10 cellular contexts compared by ENCODE assay signal in the genomic region with DNA sequence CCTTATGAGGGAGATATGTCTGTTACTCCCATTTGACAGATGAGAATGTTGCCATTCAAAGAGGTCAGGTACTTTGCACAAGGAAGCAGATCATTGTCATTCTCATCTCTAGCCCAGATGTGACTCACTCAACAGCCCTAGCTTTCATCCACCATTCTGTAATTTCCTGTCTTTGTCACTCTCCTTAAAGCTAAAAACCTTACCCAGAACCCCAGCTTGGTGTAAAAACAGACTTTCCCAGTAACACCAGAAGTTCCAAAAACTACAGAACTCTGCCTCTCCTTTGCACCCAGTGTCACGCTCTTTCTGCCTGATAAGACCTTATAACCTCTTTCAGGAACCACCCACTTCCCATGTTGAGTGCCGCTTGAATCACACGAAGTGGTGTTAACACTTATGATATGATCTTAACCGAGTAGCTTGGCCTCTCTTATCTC.
DNase-seq lines count a peak whose midpoint lies in the region; ATAC-seq and TF ChIP-seq lines count a peak whose summit lies in the region.
"Had no signal": no experiment of that assay in that cellular context is flagged by ENCODE, and none has a peak within 500 bp of the region (broad histone marks: within the 10 kb centered on the region; RNA-seq: fewer than 3 reads in every experiment).

No MANE protein-coding gene starts in this region.

- peak overlapping the region; percentile 39 for H3K4me2 ChIP-seq in Loucy (ENCODE audit: low read depth, low read length, poor library complexity, severe bottlenecking)

- peak overlapping the region; percentile 85; the same call in 1 of the 2 replicates for H2AFZ ChIP-seq in Loucy (ENCODE audit: low read length)

- no peak overlapping the region for H3K27ac ChIP-seq in thyroid gland

- H3K9me2 ChIP-seq in Loucy (replicated peaks; ENCODE audit: low read depth, low read length): no peaks in the 10 kb centered on the region

- H3K4me3 ChIP-seq in Loucy (ENCODE audit: low read length, poor library complexity, severe bottlenecking) (peak overlapping the region; percentile 36), thyroid gland (replicated peaks in 1 of 3) (no peak overlapping the region)
- H3K4me3 ChIP-seq: spleen had no signal

- WGBS in thyroid gland, 2 donors: 66 to 69% methylated on average over 4 of the region's 4 CpGs

- peak overlapping the region; percentile 93 for H3K27ac Mint-ChIP-seq in activated CD8-positive, alpha-beta memory T cell treated with anti-CD3 and anti-CD28 coated beads, Interleukin-2, amount 10 ng/mL, durations not matched to agents 7 days and 5 days
- peak overlapping the region; percentile 78 to 92 (median 90) for H3K27ac Mint-ChIP-seq in immature natural killer cell

- H3K9me3 Mint-ChIP-seq in activated CD8-positive, alpha-beta memory T cell treated with anti-CD3 and anti-CD28 coated beads, Interleukin-2, amount 10 ng/mL, durations not matched to agents 7 days and 5 days (ENCODE audit: low read depth): peaks cover 18% of the 10 kb centered on the region
- peaks cover 0 to 2% (median 0%) of the 10 kb centered on the region in 6 donors for H3K9me3 Mint-ChIP-seq in immature natural killer cell

- H3K79me2 ChIP-seq in Loucy (ENCODE audit: insufficient read depth, low read length): no peaks in the 10 kb centered on the region

- no peak for TF ChIP-seq POLR2A in thyroid gland (IDR thresholded peaks at IDR 0.05)

- no peaks in the 10 kb centered on the region for H3K27me3 Mint-ChIP-seq in activated CD8-positive, alpha-beta memory T cell treated with anti-CD3 and anti-CD28 coated beads, Interleukin-2, amount 10 ng/mL, durations not matched to agents 7 days and 5 days
- H3K27me3 Mint-ChIP-seq in immature natural killer cell (ENCODE audit: low read depth in 3 of 3): peaks cover 0 to 6% (median 1%) of the 10 kb centered on the region in 3 donors

- H3F3A ChIP-seq in Loucy (ENCODE audit: low read depth): peaks cover 8% of the 10 kb centered on the region

- intact Hi-C loops in thyroid gland (cut with DNase I): no loop called here

- no peaks in the 10 kb centered on the region for H4K20me1 ChIP-seq in Loucy (ENCODE audit: insufficient read depth, low read length, poor library complexity, severe bottlenecking)

- CTCF ChIA-PET in activated CD8-positive, alpha-beta memory T cell treated with anti-CD3 and anti-CD28 coated beads, Interleukin-2, amount 10 ng/mL, durations not matched to agents 7 days and 5 days (lab: Charles Lee): interaction anchor here (0.8 to 3.5 kb wide), 9 partner anchors 8 to 85 kb away, joined by 3 to 18 read pairs (median 3); no protein-coding TSS in a partner anchor

- no peak for TF ChIP-seq CTCF in Loucy (conservative IDR thresholded peaks at IDR 0.05; ENCODE audit: low read length)
- TF ChIP-seq CTCF in thyroid gland (IDR thresholded peaks at IDR 0.05): no peak

- peaks cover 64% of the 10 kb centered on the region for H3K4me1 Mint-ChIP-seq in activated CD8-positive, alpha-beta memory T cell treated with anti-CD3 and anti-CD28 coated beads, Interleukin-2, amount 10 ng/mL, durations not matched to agents 7 days and 5 days
- peaks cover 55 to 72% of the 10 kb centered on the region in 2 donors for H3K4me1 Mint-ChIP-seq in immature natural killer cell

- no peaks in the 10 kb centered on the region for H3K27me3 ChIP-seq in Loucy (ENCODE audit: insufficient read depth, low read length, poor library complexity, severe bottlenecking)
- H3K27me3 ChIP-seq in thyroid gland: no peaks in the 10 kb centered on the region
- H3K27me3 ChIP-seq: spleen had no signal

- peaks cover 76% of the 10 kb centered on the region for H3K36me3 Mint-ChIP-seq in activated CD8-positive, alpha-beta memory T cell treated with anti-CD3 and anti-CD28 coated beads, Interleukin-2, amount 10 ng/mL, durations not matched to agents 7 days and 5 days
- H3K36me3 Mint-ChIP-seq in immature natural killer cell: peaks cover 0 to 4% (median 0%) of the 10 kb centered on the region in 3 donors

- peaks cover 14% of the 10 kb centered on the region for H3K4me1 ChIP-seq in Loucy (ENCODE audit: insufficient read depth, low read length, poor library complexity, severe bottlenecking)
- H3K4me1 ChIP-seq in thyroid gland: no peaks in the 10 kb centered on the region

- no peaks in the 10 kb centered on the region for H3K9me3 ChIP-seq in Loucy (ENCODE audit: insufficient read depth, low read depth, low read length)
- H3K9me3 ChIP-seq in thyroid gland: no peaks in the 10 kb centered on the region

- ATAC-seq in activated CD8-positive, alpha-beta memory T cell treated with anti-CD3 and anti-CD28 coated beads, Interleukin-2, amount 10 ng/mL, durations not matched to agents 7 days and 5 days: peak; percentile 96

- peak overlapping the region; percentile 8 for H3K4me3 Mint-ChIP-seq in activated CD8-positive, alpha-beta memory T cell treated with anti-CD3 and anti-CD28 coated beads, Interleukin-2, amount 10 ng/mL, durations not matched to agents 7 days and 5 days
- peak overlapping the region; percentile 68 to 78 (median 68) for H3K4me3 Mint-ChIP-seq in immature natural killer cell

- H3K9ac ChIP-seq in Loucy (ENCODE audit: low read depth, low read length, poor library complexity, severe bottlenecking): no peak overlapping the region

- H3K36me3 ChIP-seq in Loucy (ENCODE audit: insufficient read depth, low read length): no peaks in the 10 kb centered on the region
- no peaks in the 10 kb centered on the region for H3K36me3 ChIP-seq in thyroid gland
- H3K36me3 ChIP-seq: spleen had no signal

- peak; percentile 89 for DNase-seq in activated CD8-positive, alpha-beta memory T cell treated with anti-CD3 and anti-CD28 coated beads, Interleukin-2, amount 10 ng/mL, durations not matched to agents 7 days and 5 days
- DNase-seq in immature natural killer cell: peak; percentile 55 to 69 (median 64)
- DNase-seq in stimulated activated CD8-positive, alpha-beta memory T cell treated with anti-CD3 and anti-CD28 coated beads, Interleukin-7, amount 100 ng/mL, for 24 hours (ENCODE audit: low read depth): peak; percentile 18
- DNase-seq in T1000 (lab: John Stamatoyannopoulos, UW): no peak
- DNase-seq in NCI-H146 (lab: John Stamatoyannopoulos, UW): no peak
- no peak for DNase-seq in thyroid gland
- DNase-seq: foreskin fibroblast, NCI-H1105 treated with DMSO at 0.1 percent for 48 hours, spleen had no signal

Comparison
In these comparisons a context has a peak if more than half of its experiments do, and no peak if none do; other contexts are left out.
1. DNase-seq: peak in activated CD8-positive, alpha-beta memory T cell treated with anti-CD3 and anti-CD28 coated beads, Interleukin-2, amount 10 ng/mL, durations not matched to agents 7 days and 5 days (single experiment), immature natural killer cell (3 of 3) and stimulated activated CD8-positive, alpha-beta memory T cell treated with anti-CD3 and anti-CD28 coated beads, Interleukin-7, amount 100 ng/mL, for 24 hours (single experiment); none in T1000 (single experiment), NCI-H146 (single experiment) and thyroid gland (0 of 2).